1 cellular context compared by ENCODE assay signal in the genomic region with DNA sequence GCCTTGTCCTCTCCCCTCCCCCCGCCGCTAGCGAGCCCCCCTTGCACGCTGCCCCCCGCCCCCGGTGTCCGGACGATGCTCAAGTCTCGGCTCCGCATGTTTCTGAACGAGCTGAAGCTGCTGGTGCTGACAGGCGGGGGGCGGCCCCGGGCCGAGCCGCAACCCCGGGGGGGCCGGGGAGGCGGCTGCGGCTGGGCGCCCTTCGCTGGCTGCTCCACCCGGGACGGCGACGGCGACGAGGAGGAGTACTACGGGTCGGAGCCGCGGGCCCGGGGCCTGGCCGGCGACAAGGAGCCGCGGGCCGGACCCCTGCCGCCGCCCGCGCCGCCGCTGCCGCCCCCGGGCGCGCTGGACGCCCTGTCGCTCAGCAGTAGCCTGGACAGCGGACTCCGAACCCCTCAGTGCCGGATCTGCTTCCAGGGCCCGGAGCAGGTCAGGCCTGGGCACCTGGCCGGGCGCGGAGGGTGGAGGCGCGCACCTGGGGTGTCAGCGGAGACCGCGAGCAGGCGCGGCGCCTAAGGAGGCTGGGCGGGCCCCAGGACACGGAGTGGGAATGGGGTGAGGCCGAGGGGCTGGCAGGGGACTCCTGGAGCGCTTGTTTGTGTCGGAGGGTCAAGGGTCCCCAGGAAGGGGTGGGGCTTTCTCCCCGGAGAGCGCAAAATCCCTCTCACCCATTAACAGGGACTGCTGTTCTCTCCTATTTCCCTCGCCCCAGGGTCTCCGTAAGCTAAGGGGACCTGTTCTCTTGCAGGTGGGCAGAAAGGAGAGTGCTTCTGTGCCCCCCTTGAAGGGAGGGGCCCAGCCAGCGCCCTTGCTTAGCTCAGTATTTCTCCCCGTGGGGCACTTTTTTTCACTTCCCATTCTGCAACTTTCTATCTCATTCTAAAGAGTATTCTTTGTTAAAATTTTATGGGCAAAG.
TF ChIP-seq lines count a peak whose summit lies in the region.

No MANE protein-coding gene starts in this region.

TF ChIP-seq in HEK293, 187 proteins besides CTCF, POLR2A, EP300 and RAD21 (continued from another document):
- TF ChIP-seq, protein P1, sequence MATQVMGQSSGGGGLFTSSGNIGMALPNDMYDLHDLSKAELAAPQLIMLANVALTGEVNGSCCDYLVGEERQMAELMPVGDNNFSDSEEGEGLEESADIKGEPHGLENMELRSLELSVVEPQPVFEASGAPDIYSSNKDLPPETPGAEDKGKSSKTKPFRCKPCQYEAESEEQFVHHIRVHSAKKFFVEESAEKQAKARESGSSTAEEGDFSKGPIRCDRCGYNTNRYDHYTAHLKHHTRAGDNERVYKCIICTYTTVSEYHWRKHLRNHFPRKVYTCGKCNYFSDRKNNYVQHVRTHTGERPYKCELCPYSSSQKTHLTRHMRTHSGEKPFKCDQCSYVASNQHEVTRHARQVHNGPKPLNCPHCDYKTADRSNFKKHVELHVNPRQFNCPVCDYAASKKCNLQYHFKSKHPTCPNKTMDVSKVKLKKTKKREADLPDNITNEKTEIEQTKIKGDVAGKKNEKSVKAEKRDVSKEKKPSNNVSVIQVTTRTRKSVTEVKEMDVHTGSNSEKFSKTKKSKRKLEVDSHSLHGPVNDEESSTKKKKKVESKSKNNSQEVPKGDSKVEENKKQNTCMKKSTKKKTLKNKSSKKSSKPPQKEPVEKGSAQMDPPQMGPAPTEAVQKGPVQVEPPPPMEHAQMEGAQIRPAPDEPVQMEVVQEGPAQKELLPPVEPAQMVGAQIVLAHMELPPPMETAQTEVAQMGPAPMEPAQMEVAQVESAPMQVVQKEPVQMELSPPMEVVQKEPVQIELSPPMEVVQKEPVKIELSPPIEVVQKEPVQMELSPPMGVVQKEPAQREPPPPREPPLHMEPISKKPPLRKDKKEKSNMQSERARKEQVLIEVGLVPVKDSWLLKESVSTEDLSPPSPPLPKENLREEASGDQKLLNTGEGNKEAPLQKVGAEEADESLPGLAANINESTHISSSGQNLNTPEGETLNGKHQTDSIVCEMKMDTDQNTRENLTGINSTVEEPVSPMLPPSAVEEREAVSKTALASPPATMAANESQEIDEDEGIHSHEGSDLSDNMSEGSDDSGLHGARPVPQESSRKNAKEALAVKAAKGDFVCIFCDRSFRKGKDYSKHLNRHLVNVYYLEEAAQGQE (tag by site-specific recombination; IDR thresholded peaks at IDR 0.05) = peak; percentile 60; the same call in 1 of the 2 replicates
- TF ChIP-seq ZNF837 (tag by site-specific recombination; IDR thresholded peaks at IDR 0.05) = no peak
- TF ChIP-seq IKZF3 (tag by site-specific recombination; IDR thresholded peaks at IDR 0.05) = no peak
- no peak for TF ChIP-seq ZNF677 (tag by site-specific recombination; IDR thresholded peaks at IDR 0.05)
- no peak for TF ChIP-seq SCRT1 (tag by site-specific recombination; IDR thresholded peaks at IDR 0.05; ENCODE audit: borderline replicate concordance)
- TF ChIP-seq, protein P2, sequence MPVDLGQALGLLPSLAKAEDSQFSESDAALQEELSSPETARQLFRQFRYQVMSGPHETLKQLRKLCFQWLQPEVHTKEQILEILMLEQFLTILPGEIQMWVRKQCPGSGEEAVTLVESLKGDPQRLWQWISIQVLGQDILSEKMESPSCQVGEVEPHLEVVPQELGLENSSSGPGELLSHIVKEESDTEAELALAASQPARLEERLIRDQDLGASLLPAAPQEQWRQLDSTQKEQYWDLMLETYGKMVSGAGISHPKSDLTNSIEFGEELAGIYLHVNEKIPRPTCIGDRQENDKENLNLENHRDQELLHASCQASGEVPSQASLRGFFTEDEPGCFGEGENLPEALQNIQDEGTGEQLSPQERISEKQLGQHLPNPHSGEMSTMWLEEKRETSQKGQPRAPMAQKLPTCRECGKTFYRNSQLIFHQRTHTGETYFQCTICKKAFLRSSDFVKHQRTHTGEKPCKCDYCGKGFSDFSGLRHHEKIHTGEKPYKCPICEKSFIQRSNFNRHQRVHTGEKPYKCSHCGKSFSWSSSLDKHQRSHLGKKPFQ (tag by site-specific recombination; IDR thresholded peaks at IDR 0.05) = no peak
- TF ChIP-seq ZSCAN5A (tag by site-specific recombination; IDR thresholded peaks at IDR 0.05) = no peak
- TF ChIP-seq ZEB2 (tag by site-specific recombination; IDR thresholded peaks at IDR 0.05) = 0 out of 2 replicates have a peak, but pooled peaks have one; percentile 18
- TF ChIP-seq ZNF792 (tag by site-specific recombination; IDR thresholded peaks at IDR 0.05) = no peak
- TF ChIP-seq, protein P3, sequence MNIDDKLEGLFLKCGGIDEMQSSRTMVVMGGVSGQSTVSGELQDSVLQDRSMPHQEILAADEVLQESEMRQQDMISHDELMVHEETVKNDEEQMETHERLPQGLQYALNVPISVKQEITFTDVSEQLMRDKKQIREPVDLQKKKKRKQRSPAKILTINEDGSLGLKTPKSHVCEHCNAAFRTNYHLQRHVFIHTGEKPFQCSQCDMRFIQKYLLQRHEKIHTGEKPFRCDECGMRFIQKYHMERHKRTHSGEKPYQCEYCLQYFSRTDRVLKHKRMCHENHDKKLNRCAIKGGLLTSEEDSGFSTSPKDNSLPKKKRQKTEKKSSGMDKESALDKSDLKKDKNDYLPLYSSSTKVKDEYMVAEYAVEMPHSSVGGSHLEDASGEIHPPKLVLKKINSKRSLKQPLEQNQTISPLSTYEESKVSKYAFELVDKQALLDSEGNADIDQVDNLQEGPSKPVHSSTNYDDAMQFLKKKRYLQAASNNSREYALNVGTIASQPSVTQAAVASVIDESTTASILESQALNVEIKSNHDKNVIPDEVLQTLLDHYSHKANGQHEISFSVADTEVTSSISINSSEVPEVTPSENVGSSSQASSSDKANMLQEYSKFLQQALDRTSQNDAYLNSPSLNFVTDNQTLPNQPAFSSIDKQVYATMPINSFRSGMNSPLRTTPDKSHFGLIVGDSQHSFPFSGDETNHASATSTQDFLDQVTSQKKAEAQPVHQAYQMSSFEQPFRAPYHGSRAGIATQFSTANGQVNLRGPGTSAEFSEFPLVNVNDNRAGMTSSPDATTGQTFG (tag by site-specific recombination; IDR thresholded peaks at IDR 0.05; ENCODE audit: borderline replicate concordance) = no peak
